ENCODE assay signal across 33 cellular contexts in genomic region chr2:73131807-73132206, GRCh38.
"Had no signal": no experiment of that assay in that cellular context is flagged by ENCODE, and none has a peak within 500 bp of the region (broad histone marks: within the 10 kb centered on the region; RNA-seq: fewer than 3 reads in every experiment).

No MANE protein-coding gene starts in this region.

- H3K36me3 ChIP-seq: ascending aorta, breast epithelium, cardiac muscle cell, gastroesophageal sphincter, WERI-Rb-1 had no signal

- H3K9me3 Mint-ChIP-seq: activated B cell treated with CpG ODN at 0.5 μM for 24 hours; activated CD4-positive, alpha-beta memory T cell treated with anti-CD3 and anti-CD28 coated beads for 36 hours; activated naive CD4-positive, alpha-beta T cell treated with anti-CD3 and anti-CD28 coated beads, Interleukin-2, amount 10 ng/mL, durations not matched to agents 7 days and 5 days; activated naive CD4-positive, alpha-beta T cell treated with anti-CD3 and anti-CD28 coated beads, Interleukin-2, amount 50 U/mL, for 72 hours; activated naive CD8-positive, alpha-beta T cell treated with anti-CD3 and anti-CD28 coated beads, Interleukin-2, amount 10 ng/mL, durations not matched to agents 7 days and 5 days; activated T-cell treated with anti-CD3 and anti-CD28 coated beads, Interleukin-2, amount 50 U/mL, for 24 hours; activated T-cell treated with anti-CD3 and anti-CD28 coated beads, Interleukin-2, amount 50 U/mL, for 72 hours; dendritic cell treated with granulocyte-macrophage colony-stimulating factor and Interleukin-4, amounts not matched to agents 40 ng/mL and 50 ng/mL, for 4 days; T-helper 2 cell treated with Interferon-gamma antibody and Interleukin-4, amounts not matched to agents 5 μg/mL and 100 μg/mL, for 36 hours had no signal

- H3K27me3 ChIP-seq: ascending aorta, breast epithelium, cardiac muscle cell, dorsolateral prefrontal cortex had no signal

- H3K36me3 Mint-ChIP-seq: activated CD4-positive, alpha-beta memory T cell treated with anti-CD3 and anti-CD28 coated beads for 36 hours; activated naive CD4-positive, alpha-beta T cell treated with anti-CD3 and anti-CD28 coated beads, Interleukin-2, amount 10 ng/mL, durations not matched to agents 7 days and 5 days; activated naive CD4-positive, alpha-beta T cell treated with anti-CD3 and anti-CD28 coated beads, Interleukin-2, amount 50 U/mL, for 72 hours; activated naive CD8-positive, alpha-beta T cell treated with anti-CD3 and anti-CD28 coated beads, Interleukin-2, amount 10 ng/mL, durations not matched to agents 7 days and 5 days; brain had no signal

- H3K27ac Mint-ChIP-seq: activated B cell treated with CpG ODN at 0.5 μM for 24 hours; activated CD4-positive, alpha-beta memory T cell treated with anti-CD3 and anti-CD28 coated beads for 36 hours; activated naive CD4-positive, alpha-beta T cell treated with anti-CD3 and anti-CD28 coated beads, Interleukin-2, amount 10 ng/mL, durations not matched to agents 7 days and 5 days; activated naive CD4-positive, alpha-beta T cell treated with anti-CD3 and anti-CD28 coated beads, Interleukin-2, amount 50 U/mL, for 72 hours; activated naive CD8-positive, alpha-beta T cell treated with anti-CD3 and anti-CD28 coated beads, Interleukin-2, amount 10 ng/mL, durations not matched to agents 7 days and 5 days; activated T-cell treated with anti-CD3 and anti-CD28 coated beads, Interleukin-2, amount 50 U/mL, for 24 hours; activated T-cell treated with anti-CD3 and anti-CD28 coated beads, Interleukin-2, amount 50 U/mL, for 72 hours; brain; dendritic cell treated with granulocyte-macrophage colony-stimulating factor and Interleukin-4, amounts not matched to agents 40 ng/mL and 50 ng/mL, for 4 days; endodermal cell; T-helper 17 cell; T-helper 2 cell treated with Interferon-gamma antibody and Interleukin-4, amounts not matched to agents 5 μg/mL and 100 μg/mL, for 36 hours had no signal

- DNase-seq: activated B cell treated with CpG ODN at 0.5 μM for 24 hours; activated CD4-positive, alpha-beta memory T cell treated with anti-CD3 and anti-CD28 coated beads for 36 hours; activated CD4-positive, alpha-beta T cell treated with anti-CD3 and anti-CD28 coated beads for 48 hours; activated CD4-positive, alpha-beta T cell treated with anti-CD3 and anti-CD28 coated beads, Interleukin-2, amount 50 U/mL, for 1 hour; activated CD8-positive, alpha-beta memory T cell treated with anti-CD3 and anti-CD28 coated beads, Interleukin-2, amount 50 U/mL, for 48 hours; activated gamma-delta T cell; activated naive CD4-positive, alpha-beta T cell; activated naive CD4-positive, alpha-beta T cell treated with anti-CD3 and anti-CD28 coated beads, Interleukin-2, amount 10 ng/mL, durations not matched to agents 7 days and 5 days; activated naive CD8-positive, alpha-beta T cell treated with anti-CD3 and anti-CD28 coated beads, Interleukin-2, amount 10 ng/mL, durations not matched to agents 7 days and 5 days; activated T-cell treated with anti-CD3 and anti-CD28 coated beads for 4 hours; activated T-cell treated with anti-CD3 and anti-CD28 coated beads, Interleukin-2, amount 50 U/mL, for 24 hours; activated T-cell treated with anti-CD3 and anti-CD28 coated beads, Interleukin-2, amount 50 U/mL, for 72 hours; central memory CD4-positive, alpha-beta T cell; cerebellar nuclear complex; dorsolateral prefrontal cortex; effector memory CD4-positive, alpha-beta T cell; endodermal cell; foreskin melanocyte; hippocampal formation; T-helper 17 cell; T1000; WERI-Rb-1 had no signal

- H3K27ac ChIP-seq: ascending aorta, breast epithelium, cardiac muscle cell, coronary artery, dorsolateral prefrontal cortex, gastroesophageal sphincter, WERI-Rb-1 had no signal

- H3K4me1 Mint-ChIP-seq: activated B cell treated with CpG ODN at 0.5 μM for 24 hours; activated naive CD4-positive, alpha-beta T cell treated with anti-CD3 and anti-CD28 coated beads, Interleukin-2, amount 10 ng/mL, durations not matched to agents 7 days and 5 days; activated naive CD8-positive, alpha-beta T cell treated with anti-CD3 and anti-CD28 coated beads, Interleukin-2, amount 10 ng/mL, durations not matched to agents 7 days and 5 days; brain; endodermal cell; T-helper 17 cell had no signal

- H3K4me3 ChIP-seq: ascending aorta, breast epithelium, cardiac muscle cell, coronary artery, dorsolateral prefrontal cortex, gastroesophageal sphincter had no signal

- H3K9me3 ChIP-seq: ascending aorta, breast epithelium, gastroesophageal sphincter had no signal

- ATAC-seq: activated CD4-positive, CD25-positive, alpha-beta regulatory T cell treated with anti-CD3 and anti-CD28 coated beads, Interleukin-2, amount 50 U/mL, for 24 hours; activated naive CD4-positive, alpha-beta T cell treated with anti-CD3 and anti-CD28 coated beads, Interleukin-2, amount 50 U/mL, for 72 hours; activated T-cell treated with anti-CD3 and anti-CD28 coated beads, Interleukin-2, amount 50 U/mL, for 72 hours; esophagus mucosa; gastroesophageal sphincter; T-helper 17 cell had no signal

- H3K4me1 ChIP-seq: ascending aorta, breast epithelium, gastroesophageal sphincter had no signal

- H3K4me3 Mint-ChIP-seq: activated B cell treated with CpG ODN at 0.5 μM for 24 hours; activated CD4-positive, alpha-beta memory T cell treated with anti-CD3 and anti-CD28 coated beads for 36 hours; activated naive CD4-positive, alpha-beta T cell treated with anti-CD3 and anti-CD28 coated beads, Interleukin-2, amount 10 ng/mL, durations not matched to agents 7 days and 5 days; activated naive CD8-positive, alpha-beta T cell treated with anti-CD3 and anti-CD28 coated beads, Interleukin-2, amount 10 ng/mL, durations not matched to agents 7 days and 5 days; activated T-cell treated with anti-CD3 and anti-CD28 coated beads, Interleukin-2, amount 50 U/mL, for 24 hours; activated T-cell treated with anti-CD3 and anti-CD28 coated beads, Interleukin-2, amount 50 U/mL, for 72 hours; brain; dendritic cell treated with granulocyte-macrophage colony-stimulating factor and Interleukin-4, amounts not matched to agents 40 ng/mL and 50 ng/mL, for 4 days; endodermal cell; T-helper 17 cell; T-helper 2 cell treated with Interferon-gamma antibody and Interleukin-4, amounts not matched to agents 5 μg/mL and 100 μg/mL, for 36 hours had no signal
